In the genomic region with DNA sequence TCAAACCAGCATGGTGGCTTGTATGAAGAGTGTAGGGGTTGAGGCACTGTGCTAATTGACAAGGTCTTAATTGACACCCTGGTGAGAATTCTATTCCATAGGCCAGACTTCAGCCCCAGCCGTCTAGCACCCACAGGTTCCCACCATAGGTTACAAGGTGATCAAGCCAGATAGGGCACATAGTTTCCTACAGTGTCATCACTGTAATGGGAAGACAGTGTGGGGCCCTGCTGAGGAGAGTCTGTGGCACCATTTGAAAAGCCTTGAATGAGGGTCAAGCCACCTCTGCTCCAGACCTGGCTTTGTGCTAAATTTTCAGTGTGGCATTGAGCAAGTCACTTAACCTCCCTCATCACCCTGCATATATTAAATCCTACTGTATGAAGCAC, we compare ENCODE assay signal across 11 cellular contexts. TPM values are rescaled to one million over a fixed set of nuclear protein-coding genes. Genes with fewer than 3 reads are reported as not detected.
DNase-seq lines count a peak whose midpoint lies in the region; ATAC-seq and TF ChIP-seq lines count a peak whose summit lies in the region.
"Had no signal": no experiment of that assay in that cellular context is flagged by ENCODE, and none has a peak within 500 bp of the region (broad histone marks: within the 10 kb centered on the region; RNA-seq: fewer than 3 reads in every experiment).

No MANE protein-coding gene starts in this region.

- H3K4me1 ChIP-seq in SJSA1 (replicated peaks) (peaks cover 69% of the 10 kb centered on the region), gastroesophageal sphincter (peaks cover 57 to 100% (median 83%) of the 10 kb centered on the region in 3 donors), gastrocnemius medialis (peaks cover 93 to 100% of the 10 kb centered on the region in 2 donors)

- H3K27me3 ChIP-seq in SJSA1 (replicated peaks) (no peaks in the 10 kb centered on the region), gastroesophageal sphincter (no peaks in the 10 kb centered on the region), gastrocnemius medialis (no peaks in the 10 kb centered on the region)

- H3K4me3 ChIP-seq in SJSA1 (no peak overlapping the region), gastroesophageal sphincter (no peak overlapping the region), gastrocnemius medialis (no peak overlapping the region)

- TF ChIP-seq CTCF in gastroesophageal sphincter (IDR thresholded peaks at IDR 0.05) (no peak), gastrocnemius medialis (IDR thresholded peaks at IDR 0.05 in 4 of 5, conservative IDR thresholded peaks at IDR 0.05 in 1 of 5) (no peak)

- TF ChIP-seq POLR2A in gastroesophageal sphincter (IDR thresholded peaks at IDR 0.05) (no peak), gastrocnemius medialis (IDR thresholded peaks at IDR 0.05) (no peak)

- WGBS in gastroesophageal sphincter (ENCODE audit: low coverage in 1 of 2), 2 donors: 54 to 67% methylated on average over 1 of the region's 1 CpG

- ATAC-seq in gastroesophageal sphincter (no peak), gastrocnemius medialis (no peak), HG03108 (IDR thresholded peaks at IDR 0.05; ENCODE audit: unreplicated experiment) (no peak)

- peak; percentile 18 for DNase-seq in Caki2 (ENCODE audit: low read depth)
- DNase-seq in SJSA1 (ENCODE audit: low read depth in 1 of 2, low spot score in 2 of 2): no peak
- DNase-seq in gastrocnemius medialis: no peak
- no peak for DNase-seq in NCI-H524 treated with DMSO at 0.1 percent for 48 hours (lab: John Stamatoyannopoulos, UW)
- DNase-seq in NCI-H2081 (lab: John Stamatoyannopoulos, UW): no peak
- no peak for DNase-seq in hypothalamus (lab: John Stamatoyannopoulos, UW)
- DNase-seq: activated CD4-positive, alpha-beta memory T cell treated with anti-CD3 and anti-CD28 coated beads, Interleukin-2, amount 10 ng/mL, durations not matched to agents 7 days and 5 days; cortex of kidney; Kasumi-1 had no signal

- no peaks in the 10 kb centered on the region for H3K36me3 ChIP-seq in SJSA1
- H3K36me3 ChIP-seq in gastroesophageal sphincter: no peaks in the 10 kb centered on the region
- no peaks in the 10 kb centered on the region for H3K36me3 ChIP-seq in gastrocnemius medialis

- in situ Hi-C loops in Caki2 (cut with HindIII; ENCODE audit: low pct_unique_long_range_greater_than_20kb, low sequenced_read_pairs) (no loop called here), gastrocnemius medialis (cut with MboI; ENCODE audit: low sequenced_read_pairs in 4 of 4) (no loop called here)

- H3K27ac ChIP-seq in SJSA1 (peak overlapping the region; percentile 60), gastroesophageal sphincter (peak overlapping the region; percentile 85 to 95 (median 90)), gastrocnemius medialis (peak overlapping the region; percentile 96 to 99 (median 98))

- intact Hi-C loops in gastrocnemius medialis (cut with DNase I; ENCODE audit: low total_unique reads): loop anchor here (2.0 kb wide), 1 partner anchor 35 kb away; no protein-coding TSS in a partner anchor

- H3K9me3 ChIP-seq in SJSA1 (replicated peaks): no peaks in the 10 kb centered on the region
- no peaks in the 10 kb centered on the region for H3K9me3 ChIP-seq in gastroesophageal sphincter
- no peaks in the 10 kb centered on the region for H3K9me3 ChIP-seq in gastrocnemius medialis

- no peak for TF ChIP-seq EP300 in gastroesophageal sphincter (IDR thresholded peaks at IDR 0.05)

RNA-seq across cellular contexts. Expression of a gene that starts 36.2 kb away (rescaled TPM):
- total RNA-seq in Caki2 (2014; rRNA removed; shearing (Covaris generic); ENCODE audit: low replicate concordance): 0.23 and 3.0 TPM in 2 replicates
- total RNA-seq in SJSA1 (2014; rRNA removed; shearing (Covaris generic)): 4.2 and 4.4 TPM in 2 replicates
- total RNA-seq in gastroesophageal sphincter (10 to 100 TPM; 35.5 to 47.1 (median 40.6) TPM), gastrocnemius medialis (10 to 100 TPM; 18.9 to 27.4 (median 22.2) TPM)
